In the genomic region with DNA sequence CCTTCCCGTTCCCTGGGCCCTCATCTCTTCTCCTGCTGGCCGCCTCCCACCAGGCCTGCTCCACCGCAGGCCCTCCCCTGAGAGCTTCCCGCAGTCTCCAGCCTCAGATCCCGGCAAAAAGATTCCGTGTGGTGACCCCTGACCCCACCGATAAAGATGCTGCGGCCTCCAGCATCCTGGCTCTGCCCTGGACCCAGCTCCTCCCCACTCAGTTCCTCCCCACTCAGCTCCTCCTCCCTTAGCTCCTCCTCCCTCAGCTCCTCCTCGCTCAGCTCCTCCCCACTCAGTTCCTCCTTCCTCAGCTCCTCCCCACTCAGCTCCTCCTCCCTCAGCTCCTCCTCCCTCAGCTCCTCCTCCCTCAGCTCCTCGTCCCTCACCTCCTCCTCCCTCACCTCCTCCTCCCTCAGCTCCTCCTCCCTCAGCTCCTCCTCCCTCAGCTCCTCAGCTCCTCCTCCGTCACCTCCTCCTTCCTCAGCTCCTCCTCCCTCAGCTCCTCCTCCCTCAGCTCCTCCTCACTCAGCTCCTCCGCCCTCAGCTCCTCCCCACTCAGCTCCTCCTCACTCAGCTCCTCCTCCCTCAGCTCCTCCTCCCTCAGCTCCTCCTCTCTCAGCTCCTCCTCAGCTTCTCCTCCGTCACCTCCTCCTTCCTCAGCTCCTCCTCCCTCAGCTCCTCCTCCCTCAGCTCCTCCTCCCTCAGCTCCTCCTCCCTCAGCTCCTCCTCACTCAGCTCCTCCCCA, we compare ENCODE assay signal across 1 cellular context.
TF ChIP-seq lines count a peak whose summit lies in the region.

No MANE protein-coding gene starts in this region.

TF ChIP-seq in HEK293, 187 proteins besides CTCF, POLR2A, EP300 and RAD21 (continued from another document):
- TF ChIP-seq, protein P1, sequence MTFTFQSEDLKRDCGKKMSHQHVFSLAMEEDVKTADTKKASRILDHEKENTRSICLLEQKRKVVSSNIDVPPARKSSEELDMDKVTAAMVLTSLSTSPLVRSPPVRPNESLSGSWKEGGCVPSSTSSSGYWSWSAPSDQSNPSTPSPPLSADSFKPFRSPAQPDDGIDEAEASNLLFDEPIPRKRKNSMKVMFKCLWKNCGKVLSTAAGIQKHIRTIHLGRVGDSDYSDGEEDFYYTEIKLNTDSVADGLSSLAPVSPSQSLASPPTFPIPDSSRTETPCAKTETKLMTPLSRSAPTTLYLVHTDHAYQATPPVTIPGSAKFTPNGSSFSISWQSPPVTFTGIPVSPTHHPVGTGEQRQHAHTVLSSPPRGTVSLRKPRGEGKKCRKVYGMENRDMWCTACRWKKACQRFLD (tag by site-specific recombination; IDR thresholded peaks at IDR 0.05): no peak
- TF ChIP-seq, protein P2, sequence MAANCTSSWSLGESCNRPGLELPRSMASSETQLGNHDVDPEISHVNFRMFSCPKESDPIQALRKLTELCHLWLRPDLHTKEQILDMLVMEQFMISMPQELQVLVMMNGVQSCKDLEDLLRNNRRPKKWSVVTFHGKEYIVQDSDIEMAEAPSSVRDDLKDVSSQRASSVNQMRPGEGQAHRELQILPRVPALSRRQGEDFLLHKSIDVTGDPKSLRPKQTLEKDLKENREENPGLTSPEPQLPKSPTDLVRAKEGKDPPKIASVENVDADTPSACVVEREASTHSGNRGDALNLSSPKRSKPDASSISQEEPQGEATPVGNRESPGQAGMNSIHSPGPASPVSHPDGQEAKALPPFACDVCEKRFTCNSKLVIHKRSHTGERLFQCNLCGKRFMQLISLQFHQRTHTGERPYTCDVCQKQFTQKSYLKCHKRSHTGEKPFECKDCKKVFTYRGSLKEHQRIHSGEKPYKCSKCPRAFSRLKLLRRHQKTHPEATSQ (tag by site-specific recombination; IDR thresholded peaks at IDR 0.05): no peak
- TF ChIP-seq ZNF133 (tag by site-specific recombination; IDR thresholded peaks at IDR 0.05): no peak
- no peak for TF ChIP-seq ZNF473 (tag by site-specific recombination; IDR thresholded peaks at IDR 0.05)
- TF ChIP-seq, protein P3, sequence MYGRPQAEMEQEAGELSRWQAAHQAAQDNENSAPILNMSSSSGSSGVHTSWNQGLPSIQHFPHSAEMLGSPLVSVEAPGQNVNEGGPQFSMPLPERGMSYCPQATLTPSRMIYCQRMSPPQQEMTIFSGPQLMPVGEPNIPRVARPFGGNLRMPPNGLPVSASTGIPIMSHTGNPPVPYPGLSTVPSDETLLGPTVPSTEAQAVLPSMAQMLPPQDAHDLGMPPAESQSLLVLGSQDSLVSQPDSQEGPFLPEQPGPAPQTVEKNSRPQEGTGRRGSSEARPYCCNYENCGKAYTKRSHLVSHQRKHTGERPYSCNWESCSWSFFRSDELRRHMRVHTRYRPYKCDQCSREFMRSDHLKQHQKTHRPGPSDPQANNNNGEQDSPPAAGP (tag by site-specific recombination; IDR thresholded peaks at IDR 0.05): 0 out of 2 replicates have a peak, but pooled peaks have one; percentile 68
- TF ChIP-seq ZNF48 (tag by site-specific recombination; IDR thresholded peaks at IDR 0.05): no peak
- TF ChIP-seq, protein P4, sequence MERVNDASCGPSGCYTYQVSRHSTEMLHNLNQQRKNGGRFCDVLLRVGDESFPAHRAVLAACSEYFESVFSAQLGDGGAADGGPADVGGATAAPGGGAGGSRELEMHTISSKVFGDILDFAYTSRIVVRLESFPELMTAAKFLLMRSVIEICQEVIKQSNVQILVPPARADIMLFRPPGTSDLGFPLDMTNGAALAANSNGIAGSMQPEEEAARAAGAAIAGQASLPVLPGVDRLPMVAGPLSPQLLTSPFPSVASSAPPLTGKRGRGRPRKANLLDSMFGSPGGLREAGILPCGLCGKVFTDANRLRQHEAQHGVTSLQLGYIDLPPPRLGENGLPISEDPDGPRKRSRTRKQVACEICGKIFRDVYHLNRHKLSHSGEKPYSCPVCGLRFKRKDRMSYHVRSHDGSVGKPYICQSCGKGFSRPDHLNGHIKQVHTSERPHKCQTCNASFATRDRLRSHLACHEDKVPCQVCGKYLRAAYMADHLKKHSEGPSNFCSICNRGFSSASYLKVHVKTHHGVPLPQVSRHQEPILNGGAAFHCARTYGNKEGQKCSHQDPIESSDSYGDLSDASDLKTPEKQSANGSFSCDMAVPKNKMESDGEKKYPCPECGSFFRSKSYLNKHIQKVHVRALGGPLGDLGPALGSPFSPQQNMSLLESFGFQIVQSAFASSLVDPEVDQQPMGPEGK (tag by site-specific recombination; IDR thresholded peaks at IDR 0.05): 0 out of 2 replicates have a peak, but pooled peaks have one; percentile 32
- TF ChIP-seq WT1 (tag by site-specific recombination; IDR thresholded peaks at IDR 0.05): peak; percentile 38; the same call in 1 of the 2 replicates
- no peak for TF ChIP-seq ZNF174 (tag by site-specific recombination; IDR thresholded peaks at IDR 0.05)
